ENCODE assay signal across 20 cellular contexts in the genomic region with DNA sequence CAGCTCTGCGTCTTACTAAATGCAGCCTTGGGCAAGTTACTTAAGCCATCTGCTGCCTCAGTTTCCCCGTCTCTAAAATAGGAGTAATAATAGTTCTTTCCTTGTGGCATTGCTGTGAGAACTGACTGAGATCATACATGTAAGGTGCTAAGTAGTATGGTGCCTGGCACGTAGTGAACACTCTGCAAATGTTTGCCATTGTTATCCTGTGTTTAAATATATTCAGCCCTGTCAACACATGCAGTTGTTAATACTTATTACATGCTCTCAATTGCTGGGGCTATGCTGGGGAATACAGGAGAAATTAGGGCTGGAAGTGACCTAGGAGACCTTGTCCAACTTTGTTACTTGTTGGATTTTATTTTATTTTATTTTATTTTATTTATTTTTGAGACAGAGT.
A peak's percentile ranks its signal among the peaks of the same experiment; 100 is the strongest.
DNase-seq lines count a peak whose midpoint lies in the region; ATAC-seq and TF ChIP-seq lines count a peak whose summit lies in the region.
"Had no signal": no experiment of that assay in that cellular context is flagged by ENCODE, and none has a peak within 500 bp of the region (broad histone marks: within the 10 kb centered on the region; RNA-seq: fewer than 3 reads in every experiment).

No MANE protein-coding gene starts in this region.

- TF ChIP-seq POLR2A in IMR-90 (IDR thresholded peaks at IDR 0.05; ENCODE audit: low read depth, low read length), result no peak

- H3K4me1 ChIP-seq in IMR-90 (ENCODE audit: control insufficient read depth, insufficient read depth, low read length), result no peaks in the 10 kb centered on the region
- H3K4me1 ChIP-seq in hepatocyte (ENCODE audit: insufficient read depth), result peaks cover 22% of the 10 kb centered on the region
- H3K4me1 ChIP-seq: BE2C had no signal

- H2AK5ac ChIP-seq in IMR-90 (ENCODE audit: low read depth, low read length), result 0 out of 2 replicates have a peak overlapping the region, but pooled peaks have one; percentile 7

- H3K4me3 ChIP-seq in IMR-90 (ENCODE audit: insufficient read depth, low read depth, low read length) (no peak overlapping the region), hepatocyte (no peak overlapping the region)
- H3K4me3 ChIP-seq: GM12878 had no signal

- H3K27me3 ChIP-seq in IMR-90 (ENCODE audit: control insufficient read depth, insufficient read depth, low read length) (no peaks in the 10 kb centered on the region), hepatocyte (no peaks in the 10 kb centered on the region)

- H3K9me3 ChIP-seq in IMR-90 (ENCODE audit: control insufficient read depth, insufficient read depth, low read length), result peaks cover 2% of the 10 kb centered on the region; the same call in 1 of the 2 replicates
- no peaks in the 10 kb centered on the region for H3K9me3 ChIP-seq in hepatocyte (ENCODE audit: low read depth)
- H3K9me3 ChIP-seq: BE2C had no signal

- no peak overlapping the region for H3K56ac ChIP-seq in IMR-90 (ENCODE audit: extremely low read depth, insufficient read depth, low read length)

- peak overlapping the region; percentile 45 for H3K27ac ChIP-seq in 22Rv1
- no peak overlapping the region for H3K27ac ChIP-seq in IMR-90 (ENCODE audit: insufficient read depth, low read length)
- no peak overlapping the region for H3K27ac ChIP-seq in hepatocyte

- TF ChIP-seq CTCF in 22Rv1 (IDR thresholded peaks at IDR 0.05) (no peak), IMR-90 (conservative IDR thresholded peaks at IDR 0.05; ENCODE audit: low read depth, low read length) (no peak), hepatocyte (IDR thresholded peaks at IDR 0.05; ENCODE audit: poor library complexity) (no peak)

- no peak overlapping the region for H2BK120ac ChIP-seq in IMR-90 (ENCODE audit: low read depth, low read length)

- no peak overlapping the region for H3K18ac ChIP-seq in IMR-90 (ENCODE audit: low read depth, low read length)

- H4K91ac ChIP-seq in IMR-90 (ENCODE audit: insufficient read depth, low read depth, low read length), result no peak overlapping the region

- CTCF ChIA-PET in IMR-90 (lab: Yijun Ruan, JAX), result no interaction called here

- H3K23ac ChIP-seq in IMR-90 (ENCODE audit: low read depth, low read length), result no peak overlapping the region

- no peak overlapping the region for H2BK15ac ChIP-seq in IMR-90 (ENCODE audit: low read depth, low read length)

- H3K9me2 ChIP-seq in hepatocyte (replicated peaks; ENCODE audit: insufficient read depth), result no peaks in the 10 kb centered on the region

- H2AFZ ChIP-seq in IMR-90 (replicated peaks; ENCODE audit: low read length, poor library complexity) (no peak overlapping the region), hepatocyte (no peak overlapping the region)

- H3K79me1 ChIP-seq in IMR-90 (ENCODE audit: low read depth in 1 of 2, low read length in 2 of 2), result no peaks in the 10 kb centered on the region

- peak; percentile 35 for DNase-seq in NCI-H748 (lab: John Stamatoyannopoulos, UW; ENCODE audit: unreplicated experiment)
- DNase-seq in NCI-H748 treated with DMSO at 0.1 percent for 48 hours (lab: John Stamatoyannopoulos, UW), result no peak
- no peak for DNase-seq in IMR-90
- DNase-seq in hepatocyte (ENCODE audit: low spot score), result no peak
- no peak for DNase-seq in HK-2 (ENCODE audit: unreplicated experiment)
- no peak for DNase-seq in activated CD4-positive, CD25-positive, alpha-beta regulatory T cell (lab: John Stamatoyannopoulos, UW)
- DNase-seq: ACHN; BE2C; C1 segment of cervical spinal cord; CD4-positive, CD25-positive, alpha-beta regulatory T cell; CD8-positive, alpha-beta memory T cell; COR-L47; DND-41; EL; GOT3; H7; HFFc6 had no signal

- H3K79me2 ChIP-seq in hepatocyte, result no peaks in the 10 kb centered on the region

- no peak overlapping the region for H2AK9ac ChIP-seq in IMR-90 (replicated peaks; ENCODE audit: low read depth, low read length, poor library complexity)

- H3K4ac ChIP-seq in IMR-90 (ENCODE audit: low read depth, low read length), result 0 out of 2 replicates have a peak overlapping the region, but pooled peaks have one; percentile 13

- no peaks in the 10 kb centered on the region for H4K20me1 ChIP-seq in IMR-90 (ENCODE audit: insufficient read depth, low read length)
- no peaks in the 10 kb centered on the region for H4K20me1 ChIP-seq in hepatocyte (ENCODE audit: insufficient read depth, poor library complexity, severe bottlenecking)

- BruUV-seq in IMR-90 (replicated peaks; lab: Mats Ljungman, UMichigan), result no TSS peak

- POLR2A ChIA-PET in IMR-90 (lab: Charles Lee; ENCODE audit: unreplicated experiment), result no interaction called here

- no peak overlapping the region for H4K8ac ChIP-seq in IMR-90 (ENCODE audit: low read depth in 2 of 2, low read length in 2 of 2)

- no peak overlapping the region for H3K14ac ChIP-seq in IMR-90 (replicated peaks; ENCODE audit: low read depth, low read length)

- dilution Hi-C loops in IMR-90 (cut with HindIII; ENCODE audit: low sequenced_read_pairs, unreplicated experiment), result no loop called here

- TF ChIP-seq RAD21 in IMR-90 (IDR thresholded peaks at IDR 0.05; ENCODE audit: low read length), result no peak

- H3K4me2 ChIP-seq in IMR-90 (ENCODE audit: low read depth, low read length), result no peak overlapping the region
- H3K4me2 ChIP-seq in hepatocyte, result peak overlapping the region; percentile 20

- H3K9ac ChIP-seq in IMR-90 (ENCODE audit: low read depth, low read length), result no peak overlapping the region

- ATAC-seq in IMR-90 (ENCODE audit: low read depth), result no peak
- ATAC-seq: GM12878, HCT116 had no signal

- intact Hi-C loops in IMR-90 (cut with micrococcal nuclease), result no loop called here

- in situ Hi-C loops in IMR-90 (cut with MboI; ENCODE audit: low sequenced_read_pairs), result no loop called here

- H3K36me3 ChIP-seq in IMR-90 (ENCODE audit: control insufficient read depth, insufficient read depth, low read length), result no peaks in the 10 kb centered on the region
- no peaks in the 10 kb centered on the region for H3K36me3 ChIP-seq in hepatocyte (replicated peaks; ENCODE audit: insufficient read depth, low read depth)
- H3K36me3 ChIP-seq: BE2C had no signal

- H4K5ac ChIP-seq in IMR-90 (ENCODE audit: low read depth, low read length), result no peak overlapping the region

- no CpG with 5 or more reads among the region's 3 CpGs for WGBS in IMR-90 (ENCODE audit: extremely low coverage in 2 of 2, insufficient read length in 1 of 2), 2 experiments
- WGBS in hepatocyte (ENCODE audit: low lambda C conversion rate, missing lambda C conversion rate), result 39% methylated on average over 3 of the region's 3 CpGs

- peaks cover 7% of the 10 kb centered on the region for H3K9me1 ChIP-seq in IMR-90 (ENCODE audit: insufficient read depth, low read length)

- no peak overlapping the region for H2BK5ac ChIP-seq in IMR-90 (ENCODE audit: low read depth, low read length, poor library complexity, severe bottlenecking)

- no peak overlapping the region for H2BK20ac ChIP-seq in IMR-90 (ENCODE audit: low read depth, low read length)

TF ChIP-seq in IMR-90, 13 proteins besides CTCF, POLR2A, EP300 and RAD21:
- TF ChIP-seq NFE2L2 (IDR thresholded peaks at IDR 0.05; ENCODE audit: low read depth, low read length) (no peak), MAZ (IDR thresholded peaks at IDR 0.05; ENCODE audit: borderline replicate concordance, low read depth, low read length) (no peak), CHD1 (IDR thresholded peaks at IDR 0.05; ENCODE audit: low read depth, low read length) (no peak), CEBPB (IDR thresholded peaks at IDR 0.05; ENCODE audit: low read depth, low read length) (no peak), BHLHE40 (IDR thresholded peaks at IDR 0.05; ENCODE audit: low read depth, low read length) (no peak), FOS (IDR thresholded peaks at IDR 0.05; ENCODE audit: low read depth, low read length) (no peak), MXI1 (IDR thresholded peaks at IDR 0.05; ENCODE audit: borderline replicate concordance, low read depth, low read length) (no peak), MAFK (IDR thresholded peaks at IDR 0.05; ENCODE audit: low read depth, low read length) (no peak), SMC3 (IDR thresholded peaks at IDR 0.05; ENCODE audit: low read depth, low read length) (no peak), RCOR1 (IDR thresholded peaks at IDR 0.05; ENCODE audit: insufficient replicate concordance, low read length) (no peak), RFX5 (IDR thresholded peaks at IDR 0.05; ENCODE audit: low read depth, low read length) (no peak)
- TF ChIP-seq, protein P1, sequence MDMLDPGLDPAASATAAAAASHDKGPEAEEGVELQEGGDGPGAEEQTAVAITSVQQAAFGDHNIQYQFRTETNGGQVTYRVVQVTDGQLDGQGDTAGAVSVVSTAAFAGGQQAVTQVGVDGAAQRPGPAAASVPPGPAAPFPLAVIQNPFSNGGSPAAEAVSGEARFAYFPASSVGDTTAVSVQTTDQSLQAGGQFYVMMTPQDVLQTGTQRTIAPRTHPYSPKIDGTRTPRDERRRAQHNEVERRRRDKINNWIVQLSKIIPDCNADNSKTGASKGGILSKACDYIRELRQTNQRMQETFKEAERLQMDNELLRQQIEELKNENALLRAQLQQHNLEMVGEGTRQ (IDR thresholded peaks at IDR 0.05; ENCODE audit: low read depth, low read length), result no peak
- TF ChIP-seq, protein P2, sequence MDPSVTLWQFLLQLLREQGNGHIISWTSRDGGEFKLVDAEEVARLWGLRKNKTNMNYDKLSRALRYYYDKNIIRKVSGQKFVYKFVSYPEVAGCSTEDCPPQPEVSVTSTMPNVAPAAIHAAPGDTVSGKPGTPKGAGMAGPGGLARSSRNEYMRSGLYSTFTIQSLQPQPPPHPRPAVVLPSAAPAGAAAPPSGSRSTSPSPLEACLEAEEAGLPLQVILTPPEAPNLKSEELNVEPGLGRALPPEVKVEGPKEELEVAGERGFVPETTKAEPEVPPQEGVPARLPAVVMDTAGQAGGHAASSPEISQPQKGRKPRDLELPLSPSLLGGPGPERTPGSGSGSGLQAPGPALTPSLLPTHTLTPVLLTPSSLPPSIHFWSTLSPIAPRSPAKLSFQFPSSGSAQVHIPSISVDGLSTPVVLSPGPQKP (IDR thresholded peaks at IDR 0.05; ENCODE audit: borderline replicate concordance, low read depth, low read length), result no peak
TF ChIP-seq in IMR-90: peak in this region for 0.
